ENCODE assay signal across 15 cellular contexts in genomic region chr10:35035641-35036040, GRCh38. TPM values are rescaled to one million over a fixed set of nuclear protein-coding genes. Genes with fewer than 3 reads are reported as not detected.
A peak's percentile ranks its signal among the peaks of the same experiment; 100 is the strongest.
DNase-seq lines count a peak whose midpoint lies in the region; ATAC-seq, FAIRE-seq and TF ChIP-seq lines count a peak whose summit lies in the region.
"Had no signal": no experiment of that assay in that cellular context is flagged by ENCODE, and none has a peak within 500 bp of the region (broad histone marks: within the 10 kb centered on the region; RNA-seq: fewer than 3 reads in every experiment).

No MANE protein-coding gene starts in this region.

- H2AFZ ChIP-seq in HepG2 (ENCODE audit: low read length) (no peak overlapping the region), mesenchymal stem cell (ENCODE audit: low read depth, low read length) (no peak overlapping the region)

- H3K4me3 ChIP-seq in right lobe of liver, result no peak overlapping the region
- H3K4me3 ChIP-seq in HepG2 (replicated peaks in 1 of 3; ENCODE audit: insufficient read depth in 1 of 3, low read depth in 2 of 3, low read length in 3 of 3), result no peak overlapping the region
- H3K4me3 ChIP-seq in fibroblast of the aortic adventitia (ENCODE audit: low read depth, low read length), result no peak overlapping the region
- H3K4me3 ChIP-seq in mesenchymal stem cell (ENCODE audit: insufficient read depth in 1 of 2, low read depth in 1 of 2, low read length in 2 of 2), result no peak overlapping the region

- H3K9me3 ChIP-seq in right lobe of liver (no peaks in the 10 kb centered on the region), HepG2 (ENCODE audit: low read length) (no peaks in the 10 kb centered on the region), mesenchymal stem cell (ENCODE audit: control insufficient read depth, low read length) (no peaks in the 10 kb centered on the region)
- H3K9me3 ChIP-seq: Caco-2 had no signal

- no peak overlapping the region for H2BK15ac ChIP-seq in mesenchymal stem cell (ENCODE audit: low read depth, poor library complexity, severe bottlenecking)

- 13% methylated on average over 1 of the region's 1 CpG for WGBS in right lobe of liver (ENCODE audit: insufficient coverage, low coverage, low lambda C conversion rate, missing lambda C conversion rate)
- 70% methylated on average over 1 of the region's 1 CpG for WGBS in HepG2 (ENCODE audit: low lambda C conversion rate)
- 100% methylated on average over 1 of the region's 1 CpG for WGBS in mesenchymal stem cell

- H3K27me3 ChIP-seq in right lobe of liver (no peaks in the 10 kb centered on the region), HepG2 (ENCODE audit: control insufficient read depth in 1 of 2, insufficient read depth in 2 of 2, low read length in 2 of 2) (no peaks in the 10 kb centered on the region), mesenchymal stem cell (ENCODE audit: control insufficient read depth in 1 of 2, insufficient read depth in 1 of 2, low read length in 2 of 2) (no peaks in the 10 kb centered on the region)

- in situ Hi-C loops in HepG2 (cut with HindIII; ENCODE audit: extremely low pct_ligation_motif_present, low pct_unique_long_range_greater_than_20kb), result no loop called here

- no peaks in the 10 kb centered on the region for H3K79me2 ChIP-seq in HepG2 (ENCODE audit: insufficient read depth, low read length)

- H2AK5ac ChIP-seq in mesenchymal stem cell (ENCODE audit: low read length, severe bottlenecking), result no peak overlapping the region

- peaks cover 0 to 6% (median 0%) of the 10 kb centered on the region in 4 donors for H3K4me1 ChIP-seq in right lobe of liver
- H3K4me1 ChIP-seq in HepG2 (ENCODE audit: insufficient read depth, low read length), result no peaks in the 10 kb centered on the region
- H3K4me1 ChIP-seq in mesenchymal stem cell (ENCODE audit: control insufficient read depth, insufficient read depth, low read depth, low read length), result peaks cover 3% of the 10 kb centered on the region
- H3K4me1 ChIP-seq: Caco-2 had no signal

- no peak overlapping the region for H3K9ac ChIP-seq in HepG2 (ENCODE audit: insufficient read depth, low read depth, low read length)
- H3K9ac ChIP-seq in mesenchymal stem cell (ENCODE audit: low read length), result no peak overlapping the region

- no peak overlapping the region for H2BK5ac ChIP-seq in mesenchymal stem cell (ENCODE audit: low read depth, low read length, poor library complexity, severe bottlenecking)

- TF ChIP-seq CTCF in right lobe of liver (IDR thresholded peaks at IDR 0.05), result no peak
- no peak for TF ChIP-seq CTCF in HepG2 (CRISPR knock-in tag; IDR thresholded peaks at IDR 0.05)
- no peak for TF ChIP-seq CTCF in fibroblast of the aortic adventitia (IDR thresholded peaks at IDR 0.05; ENCODE audit: insufficient read depth, low read length)

- TF ChIP-seq EP300 in HepG2 (IDR thresholded peaks at IDR 0.05; ENCODE audit: low read depth in 2 of 2, low read length in 2 of 2), result no peak
- no peak for TF ChIP-seq EP300 in HepG2 (CRISPR knock-in tag; IDR thresholded peaks at IDR 0.05; ENCODE audit: borderline replicate concordance)

- DNase-seq in right lobe of liver, result no peak
- no peak for DNase-seq in HepG2 (ENCODE audit: low spot score)
- DNase-seq in MV-4-11 (lab: John Stamatoyannopoulos, UW), result peak; percentile 73
- DNase-seq in fibroblast of the aortic adventitia (ENCODE audit: low read depth), result peak; percentile 26
- no peak for DNase-seq in mesenchymal stem cell
- no peak for DNase-seq in activated CD4-positive, alpha-beta T cell treated with anti-CD3 and anti-CD28 coated beads, Interleukin-2, amount 50 U/mL, for 48 hours
- no peak for DNase-seq in medulla oblongata (ENCODE audit: extremely low spot score)
- DNase-seq: Caco-2, KG1, NCI-H2029, NCI-H2171, NCI-H446, NCI-H69, OCI-M1 had no signal

- H2BK120ac ChIP-seq in mesenchymal stem cell (ENCODE audit: low read depth, low read length), result no peak overlapping the region

- TF ChIP-seq POLR2A in right lobe of liver (IDR thresholded peaks at IDR 0.05), result no peak
- TF ChIP-seq POLR2A in HepG2 (IDR thresholded peaks at IDR 0.05; ENCODE audit: insufficient read depth in 1 of 2, low read depth in 2 of 2, low read length in 2 of 2), result no peak

- peaks cover 6 to 43% (median 6%) of the 10 kb centered on the region in 4 donors for H3K36me3 ChIP-seq in right lobe of liver
- peaks cover 3 to 48% of the 10 kb centered on the region in 2 experiments for H3K36me3 ChIP-seq in HepG2 (replicated peaks in 1 of 2; ENCODE audit: control insufficient read depth in 1 of 2, insufficient read depth in 2 of 2, low read length in 2 of 2)
- H3K36me3 ChIP-seq in mesenchymal stem cell (ENCODE audit: control insufficient read depth in 1 of 2, insufficient read depth in 2 of 2, low read depth in 1 of 2, low read length in 2 of 2), result peaks cover 15 to 69% of the 10 kb centered on the region in 2 experiments

- intact Hi-C loops in right lobe of liver (cut with DNase I), result no loop called here
- intact Hi-C loops in HepG2 (cut with micrococcal nuclease; ENCODE audit: unreplicated experiment), result no loop called here

- H2BK12ac ChIP-seq in mesenchymal stem cell (ENCODE audit: low read length in 2 of 2), result no peak overlapping the region

- no peak overlapping the region for H3K4ac ChIP-seq in mesenchymal stem cell (ENCODE audit: low read depth in 1 of 2, low read length in 2 of 2)

- POLR2A ChIA-PET in HepG2 (lab: Yijun Ruan, JAX), result no interaction called here

- no peak overlapping the region for H4K8ac ChIP-seq in mesenchymal stem cell (ENCODE audit: low read length)

- H4K20me1 ChIP-seq in HepG2 (ENCODE audit: insufficient read depth, low read length), result no peaks in the 10 kb centered on the region

- CTCF ChIA-PET in HepG2 (lab: Yijun Ruan, JAX; ENCODE audit: low intra/inter-chr PET ratio, low total read pairs), result no interaction called here

- no peak overlapping the region for H3K14ac ChIP-seq in mesenchymal stem cell (ENCODE audit: low read length in 2 of 2)

- no TSS peak for BruUV-seq in HepG2 (replicated peaks; lab: Mats Ljungman, UMichigan)

- H3K27ac ChIP-seq in right lobe of liver, result no peak overlapping the region
- no peak overlapping the region for H3K27ac ChIP-seq in HepG2 (ENCODE audit: extremely low read length, insufficient read depth, low read length)
- no peak overlapping the region for H3K27ac ChIP-seq in mesenchymal stem cell (ENCODE audit: low read length, poor library complexity, severe bottlenecking)

- H3K4me2 ChIP-seq in HepG2 (ENCODE audit: low read depth, low read length) (no peak overlapping the region), mesenchymal stem cell (ENCODE audit: low read length, poor library complexity, severe bottlenecking) (no peak overlapping the region)

- no peak overlapping the region for H3K23ac ChIP-seq in mesenchymal stem cell (ENCODE audit: low read length in 2 of 2)

- no peak for FAIRE-seq in HepG2 (lab: Jason Lieb, UNC)

- TF ChIP-seq RAD21 in HepG2 (CRISPR knock-in tag; IDR thresholded peaks at IDR 0.05), result no peak

- peak; percentile 50 to 85 (median 60) for ATAC-seq in right lobe of liver
- no peak for ATAC-seq in HepG2
- ATAC-seq in GM19328 (IDR thresholded peaks at IDR 0.05; ENCODE audit: unreplicated experiment), result no peak

- H4K91ac ChIP-seq in mesenchymal stem cell (ENCODE audit: low read length), result no peak overlapping the region

- no peak overlapping the region for H3K18ac ChIP-seq in mesenchymal stem cell (ENCODE audit: low read depth in 1 of 2, low read length in 2 of 2)

- H3K79me1 ChIP-seq in mesenchymal stem cell (replicated peaks; ENCODE audit: low read length, poor library complexity, severe bottlenecking), result peaks cover 11% of the 10 kb centered on the region

TF ChIP-seq in HepG2, 621 proteins besides CTCF, POLR2A, EP300 and RAD21 (continues in another document):
- TF ChIP-seq, protein P1, sequence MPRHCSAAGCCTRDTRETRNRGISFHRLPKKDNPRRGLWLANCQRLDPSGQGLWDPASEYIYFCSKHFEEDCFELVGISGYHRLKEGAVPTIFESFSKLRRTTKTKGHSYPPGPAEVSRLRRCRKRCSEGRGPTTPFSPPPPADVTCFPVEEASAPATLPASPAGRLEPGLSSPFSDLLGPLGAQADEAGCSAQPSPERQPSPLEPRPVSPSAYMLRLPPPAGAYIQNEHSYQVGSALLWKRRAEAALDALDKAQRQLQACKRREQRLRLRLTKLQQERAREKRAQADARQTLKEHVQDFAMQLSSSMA (CRISPR knock-in tag; IDR thresholded peaks at IDR 0.05), result no peak
- TF ChIP-seq ATRX (CRISPR knock-in tag; IDR thresholded peaks at IDR 0.05; ENCODE audit: borderline replicate concordance) (no peak), NCOA1 (CRISPR knock-in tag; IDR thresholded peaks at IDR 0.05) (no peak), REPIN1 (CRISPR knock-in tag; IDR thresholded peaks at IDR 0.05; ENCODE audit: borderline replicate concordance, low read depth) (no peak)

RNA-seq across cellular contexts. Expression of gene CUL2, which starts 54.5 kb away (rescaled TPM):
- total RNA-seq in right lobe of liver (10 to 100 TPM; 13.2 to 20.4 (median 15.9) TPM), HepG2 (2016; rRNA removed; fragmentation: Illumina TruSeq; extraction: Trizol) (33.1 and 48.2 TPM in 2 replicates), fibroblast of the aortic adventitia (ENCODE audit: low replicate concordance) (28.1 and 34.1 TPM in 2 replicates)
- 10.9 and 12.3 TPM in 2 replicates for total RNA-seq in HepG2 (2016; cell fraction: cytosol; rRNA removed; fragmentation: Illumina TruSeq; extraction: Trizol; ENCODE audit: low read depth)
- total RNA-seq in HepG2 (2016; cell fraction: insoluble cytoplasmic fraction; rRNA removed; fragmentation: Illumina TruSeq; extraction: Trizol), result 35.6 and 42.8 TPM in 2 replicates
- 25.2 and 28.9 TPM in 2 replicates for total RNA-seq in HepG2 (2016; cell fraction: membrane; rRNA removed; fragmentation: Illumina TruSeq; extraction: Trizol)
- 28.4 and 32.1 TPM in 2 replicates for total RNA-seq in HepG2 (2016; cell fraction: nucleus; rRNA removed; fragmentation: Illumina TruSeq; extraction: Trizol)
- polyA plus RNA-seq in HepG2 (2011; rRNA removed), result 7.1 and 9.6 TPM in 2 replicates
- 4.9 and 7.1 TPM in 2 replicates for polyA plus RNA-seq in HepG2 (2011; cell fraction: cytosol; rRNA removed)
- polyA plus RNA-seq in HepG2 (2011; cell fraction: nucleus; rRNA removed), result 3.2 and 3.3 TPM in 2 replicates
- 15.6 and 18.3 TPM in 2 replicates for polyA plus RNA-seq in HepG2 (2012)
- polyA plus RNA-seq in HepG2 (2016; cell fraction: cytosol; fragmentation: Illumina TruSeq; extraction: Trizol; ENCODE audit: low read depth), result 8.0 and 9.0 TPM in 2 replicates
- 34.0 and 39.1 TPM in 2 replicates for polyA plus RNA-seq in HepG2 (2016; cell fraction: insoluble cytoplasmic fraction; fragmentation: Illumina TruSeq; extraction: Trizol; ENCODE audit: low read depth)
- polyA plus RNA-seq in HepG2 (2016; cell fraction: membrane; fragmentation: Illumina TruSeq; extraction: Trizol; ENCODE audit: low read depth), result 16.4 and 16.9 TPM in 2 replicates
- 26.7 and 29.6 TPM in 2 replicates for polyA plus RNA-seq in HepG2 (2016; cell fraction: nucleus; fragmentation: Illumina TruSeq; extraction: Trizol; ENCODE audit: insufficient read depth, low read depth)
- 7.4 and 12.1 TPM in 2 replicates for polyA minus RNA-seq in HepG2 (2011; rRNA and poly(A)+ RNA removed; ENCODE audit: low replicate concordance)
- polyA minus RNA-seq in HepG2 (2011; cell fraction: cytosol; rRNA and poly(A)+ RNA removed), result 11.5 and 11.6 TPM in 2 replicates
- polyA minus RNA-seq in HepG2 (2011; cell fraction: nucleus; rRNA and poly(A)+ RNA removed), result 12.2 and 17.9 TPM in 2 replicates
- 32.3 TPM for polyA plus RNA-seq in mesenchymal stem cell (2013, experiment 1 of 2)
- polyA plus RNA-seq in mesenchymal stem cell (2013, experiment 2 of 2), result 31.4 TPM

Comparison
In these comparisons a context has a peak if more than half of its experiments do, and no peak if none do; other contexts are left out.
1. ATAC-seq: peak in right lobe of liver (4 of 4); none in HepG2 (single experiment) and GM19328 (single experiment).
2. DNase-seq: peak in MV-4-11 (single experiment) and fibroblast of the aortic adventitia (single experiment); none in right lobe of liver (0 of 3), HepG2 (single experiment), mesenchymal stem cell (single experiment), activated CD4-positive, alpha-beta T cell treated with anti-CD3 and anti-CD28 coated beads, Interleukin-2, amount 50 U/mL, for 48 hours (0 of 2) and medulla oblongata (single experiment).